In genomic region chr3:58858126-58858525, GRCh38 we compare ENCODE assay signal across 12 cellular contexts.
"Had no signal": no experiment of that assay in that cellular context is flagged by ENCODE, and none has a peak within 500 bp of the region (broad histone marks: within the 10 kb centered on the region; RNA-seq: fewer than 3 reads in every experiment).

No MANE protein-coding gene starts in this region.

- ATAC-seq: left ventricle myocardium superior; natural killer cell treated with Interleukin-12 subunit alpha and Interleukin-12 subunit beta and Interleukin-15 and Interleukin-18, amount 100 ng/mL, for 72 hours had no signal

- DNase-seq: activated CD4-positive, alpha-beta memory T cell treated with anti-CD3 and anti-CD28 coated beads for 36 hours; activated CD4-positive, alpha-beta T cell treated with anti-CD3 and anti-CD28 coated beads for 1 hour; activated naive CD4-positive, alpha-beta T cell treated with anti-CD3 and anti-CD28 coated beads, Interleukin-2, amount 10 ng/mL, durations not matched to agents 7 days and 5 days; activated T-cell treated with anti-CD3 and anti-CD28 coated beads, Interleukin-2, amount 50 U/mL, for 24 hours; dermis blood vessel endothelial cell; endodermal cell; hippocampal formation; left ventricle myocardium superior; stimulated activated CD4-positive, alpha-beta T cell treated with anti-CD3 and anti-CD28 coated beads, Interleukin-4, amount 100 ng/mL, for 24 hours; stimulated activated naive CD4-positive, alpha-beta T cell; tibial artery had no signal

- H3K9me3 ChIP-seq: tibial artery had no signal

- H3K27ac ChIP-seq: tibial artery had no signal

- H3K4me3 ChIP-seq: tibial artery had no signal

- H3K36me3 ChIP-seq: tibial artery had no signal

- H3K27me3 ChIP-seq: tibial artery had no signal
